10 cellular contexts compared by ENCODE assay signal in the genomic region with DNA sequence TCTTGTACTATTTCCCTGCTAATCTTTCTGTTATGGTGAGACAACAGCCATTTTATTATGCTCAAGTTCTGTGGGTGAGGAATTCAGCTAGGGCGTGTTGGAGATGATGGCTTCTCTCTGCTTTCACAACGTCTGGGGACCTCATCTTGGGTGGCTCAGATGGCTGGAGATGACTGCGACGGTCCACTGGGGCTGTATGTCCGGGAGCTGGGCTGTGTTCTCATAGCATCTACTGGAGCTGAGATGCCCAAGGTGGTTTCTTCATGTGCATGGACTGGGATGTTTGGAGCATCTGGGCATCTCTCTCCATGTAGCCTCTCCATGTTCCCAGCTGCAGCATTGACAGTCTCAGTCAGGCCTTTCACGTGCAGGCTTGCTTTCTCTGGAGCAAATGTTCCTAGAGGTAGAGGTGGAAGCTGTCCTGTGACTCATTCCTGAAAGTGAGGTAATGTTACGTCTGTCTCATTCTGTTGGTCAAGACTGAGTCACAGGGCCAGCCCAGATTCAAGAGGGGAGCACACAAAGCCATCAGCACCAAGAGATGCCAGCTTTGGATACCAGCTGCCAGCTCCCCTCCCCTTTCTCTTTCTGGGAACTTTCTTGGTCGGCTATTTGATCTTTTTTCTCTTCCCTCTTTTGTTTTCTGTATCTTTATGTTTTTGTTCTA.
DNase-seq lines count a peak whose midpoint lies in the region; ATAC-seq and TF ChIP-seq lines count a peak whose summit lies in the region.
"Had no signal": no experiment of that assay in that cellular context is flagged by ENCODE, and none has a peak within 500 bp of the region (broad histone marks: within the 10 kb centered on the region; RNA-seq: fewer than 3 reads in every experiment).

No MANE protein-coding gene starts in this region.

- no peak overlapping the region for H3K4me3 ChIP-seq in GM12865 (ENCODE audit: low read depth, low read length)

- peak; percentile 99 for DNase-seq in A172 (ENCODE audit: low spot score)
- peak; percentile 8 for DNase-seq in GM12865 (ENCODE audit: low read depth)
- peak; percentile 53 for DNase-seq in hepatic stellate cell (ENCODE audit: low spot score)
- DNase-seq in AML-193 (lab: John Stamatoyannopoulos, UW): no peak
- DNase-seq in inferior parietal cortex (ENCODE audit: extremely low spot score): no peak
- no peak for DNase-seq in globus pallidus (ENCODE audit: low spot score)
- no peak for DNase-seq in NCI-H524 treated with DMSO at 0.1 percent for 48 hours (lab: John Stamatoyannopoulos, UW)
- DNase-seq: activated T-cell treated with anti-CD3 and anti-CD28 coated beads, Interleukin-2, amount 50 U/mL, for 4 hours; KG1 had no signal

- peak; percentile 98 for ATAC-seq in SK-N-SH treated with all-trans-retinoic acid at 6 μM for 48 hours

- no peak for TF ChIP-seq CTCF in GM12865 (IDR thresholded peaks at IDR 0.05; ENCODE audit: insufficient read depth, low read depth, low read length, missing control alignments)

TF ChIP-seq in SK-N-SH treated with all-trans-retinoic acid at 6 μM for 48 hours, 23 proteins besides CTCF, POLR2A, EP300 and RAD21:
- TF ChIP-seq ZNF565 (CRISPR knock-in tag; conservative IDR thresholded peaks at IDR 0.05; ENCODE audit: low read depth) (no peak), RARB (CRISPR knock-in tag; IDR thresholded peaks at IDR 0.05) (no peak), TOX (CRISPR knock-in tag; IDR thresholded peaks at IDR 0.05; ENCODE audit: borderline replicate concordance) (no peak), ZFP3 (CRISPR knock-in tag; IDR thresholded peaks at IDR 0.05) (no peak), ESRRG (CRISPR knock-in tag; IDR thresholded peaks at IDR 0.05) (no peak), PATZ1 (CRISPR knock-in tag; IDR thresholded peaks at IDR 0.05; ENCODE audit: borderline replicate concordance) (no peak), ARNTL (CRISPR knock-in tag; IDR thresholded peaks at IDR 0.05; ENCODE audit: borderline replicate concordance, low read depth) (no peak), GLIS3 (CRISPR knock-in tag; IDR thresholded peaks at IDR 0.05) (no peak), CREB5 (CRISPR knock-in tag; IDR thresholded peaks at IDR 0.05; ENCODE audit: low read depth) (no peak), CSDC2 (CRISPR knock-in tag; IDR thresholded peaks at IDR 0.05) (no peak)
- TF ChIP-seq, protein P1, sequence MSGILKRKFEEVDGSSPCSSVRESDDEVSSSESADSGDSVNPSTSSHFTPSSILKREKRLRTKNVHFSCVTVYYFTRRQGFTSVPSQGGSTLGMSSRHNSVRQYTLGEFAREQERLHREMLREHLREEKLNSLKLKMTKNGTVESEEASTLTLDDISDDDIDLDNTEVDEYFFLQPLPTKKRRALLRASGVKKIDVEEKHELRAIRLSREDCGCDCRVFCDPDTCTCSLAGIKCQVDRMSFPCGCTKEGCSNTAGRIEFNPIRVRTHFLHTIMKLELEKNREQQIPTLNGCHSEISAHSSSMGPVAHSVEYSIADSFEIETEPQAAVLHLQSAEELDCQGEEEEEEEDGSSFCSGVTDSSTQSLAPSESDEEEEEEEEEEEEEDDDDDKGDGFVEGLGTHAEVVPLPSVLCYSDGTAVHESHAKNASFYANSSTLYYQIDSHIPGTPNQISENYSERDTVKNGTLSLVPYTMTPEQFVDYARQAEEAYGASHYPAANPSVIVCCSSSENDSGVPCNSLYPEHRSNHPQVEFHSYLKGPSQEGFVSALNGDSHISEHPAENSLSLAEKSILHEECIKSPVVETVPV (CRISPR knock-in tag; IDR thresholded peaks at IDR 0.05): no peak
- TF ChIP-seq, protein P2, sequence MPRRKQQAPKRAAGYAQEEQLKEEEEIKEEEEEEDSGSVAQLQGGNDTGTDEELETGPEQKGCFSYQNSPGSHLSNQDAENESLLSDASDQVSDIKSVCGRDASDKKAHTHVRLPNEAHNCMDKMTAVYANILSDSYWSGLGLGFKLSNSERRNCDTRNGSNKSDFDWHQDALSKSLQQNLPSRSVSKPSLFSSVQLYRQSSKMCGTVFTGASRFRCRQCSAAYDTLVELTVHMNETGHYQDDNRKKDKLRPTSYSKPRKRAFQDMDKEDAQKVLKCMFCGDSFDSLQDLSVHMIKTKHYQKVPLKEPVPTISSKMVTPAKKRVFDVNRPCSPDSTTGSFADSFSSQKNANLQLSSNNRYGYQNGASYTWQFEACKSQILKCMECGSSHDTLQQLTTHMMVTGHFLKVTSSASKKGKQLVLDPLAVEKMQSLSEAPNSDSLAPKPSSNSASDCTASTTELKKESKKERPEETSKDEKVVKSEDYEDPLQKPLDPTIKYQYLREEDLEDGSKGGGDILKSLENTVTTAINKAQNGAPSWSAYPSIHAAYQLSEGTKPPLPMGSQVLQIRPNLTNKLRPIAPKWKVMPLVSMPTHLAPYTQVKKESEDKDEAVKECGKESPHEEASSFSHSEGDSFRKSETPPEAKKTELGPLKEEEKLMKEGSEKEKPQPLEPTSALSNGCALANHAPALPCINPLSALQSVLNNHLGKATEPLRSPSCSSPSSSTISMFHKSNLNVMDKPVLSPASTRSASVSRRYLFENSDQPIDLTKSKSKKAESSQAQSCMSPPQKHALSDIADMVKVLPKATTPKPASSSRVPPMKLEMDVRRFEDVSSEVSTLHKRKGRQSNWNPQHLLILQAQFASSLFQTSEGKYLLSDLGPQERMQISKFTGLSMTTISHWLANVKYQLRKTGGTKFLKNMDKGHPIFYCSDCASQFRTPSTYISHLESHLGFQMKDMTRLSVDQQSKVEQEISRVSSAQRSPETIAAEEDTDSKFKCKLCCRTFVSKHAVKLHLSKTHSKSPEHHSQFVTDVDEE (CRISPR knock-in tag; IDR thresholded peaks at IDR 0.05): no peak
- TF ChIP-seq, protein P3, sequence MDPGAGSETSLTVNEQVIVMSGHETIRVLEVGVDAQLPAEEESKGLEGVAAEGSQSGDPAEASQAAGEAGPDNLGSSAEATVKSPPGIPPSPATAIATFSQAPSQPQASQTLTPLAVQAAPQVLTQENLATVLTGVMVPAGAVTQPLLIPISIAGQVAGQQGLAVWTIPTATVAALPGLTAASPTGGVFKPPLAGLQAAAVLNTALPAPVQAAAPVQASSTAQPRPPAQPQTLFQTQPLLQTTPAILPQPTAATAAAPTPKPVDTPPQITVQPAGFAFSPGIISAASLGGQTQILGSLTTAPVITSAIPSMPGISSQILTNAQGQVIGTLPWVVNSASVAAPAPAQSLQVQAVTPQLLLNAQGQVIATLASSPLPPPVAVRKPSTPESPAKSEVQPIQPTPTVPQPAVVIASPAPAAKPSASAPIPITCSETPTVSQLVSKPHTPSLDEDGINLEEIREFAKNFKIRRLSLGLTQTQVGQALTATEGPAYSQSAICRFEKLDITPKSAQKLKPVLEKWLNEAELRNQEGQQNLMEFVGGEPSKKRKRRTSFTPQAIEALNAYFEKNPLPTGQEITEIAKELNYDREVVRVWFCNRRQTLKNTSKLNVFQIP (CRISPR knock-in tag; IDR thresholded peaks at IDR 0.05; ENCODE audit: borderline replicate concordance, low read depth): no peak

Comparison
In these comparisons a context has a peak if more than half of its experiments do, and no peak if none do; other contexts are left out.
1. DNase-seq: peak in A172 (single experiment), GM12865 (single experiment) and hepatic stellate cell (single experiment); none in AML-193 (0 of 2), inferior parietal cortex (single experiment), globus pallidus (single experiment) and NCI-H524 treated with DMSO at 0.1 percent for 48 hours (single experiment).